ENCODE assay signal across 28 cellular contexts in genomic region chr17:28421775-28422305, GRCh38. TPM values are rescaled to one million over a fixed set of nuclear protein-coding genes. Genes with fewer than 3 reads are reported as not detected.
"Had no signal": no experiment of that assay in that cellular context is flagged by ENCODE, and none has a peak within 500 bp of the region (broad histone marks: within the 10 kb centered on the region; RNA-seq: fewer than 3 reads in every experiment).

No MANE protein-coding gene starts in this region.

- H3K4me1 ChIP-seq: adrenal gland, ascending aorta, sigmoid colon, testis had no signal

- H3K4me2 ChIP-seq: smooth muscle cell had no signal

- H3K27ac ChIP-seq: adrenal gland, ascending aorta, brain microvascular endothelial cell, left ventricle myocardium inferior, sigmoid colon, testis, upper lobe of left lung had no signal

- H3K36me3 ChIP-seq: adrenal gland, ascending aorta, brain microvascular endothelial cell, left ventricle myocardium inferior, sigmoid colon, upper lobe of left lung had no signal

- H3K4me3 ChIP-seq: adrenal gland, ascending aorta, left ventricle myocardium inferior, sigmoid colon, smooth muscle cell, testis, upper lobe of left lung had no signal

- DNase-seq: activated naive CD4-positive, alpha-beta T cell; activated T-cell treated with anti-CD3 and anti-CD28 coated beads, Interleukin-2, amount 50 U/mL, for 1 hour; adrenal gland; brain microvascular endothelial cell; central memory CD4-positive, alpha-beta T cell; dermis blood vessel endothelial cell; effector CD8-positive, alpha-beta T cell; erythroblast; foreskin fibroblast; immature natural killer cell; left ventricle myocardium inferior; midbrain; retina; sigmoid colon; stimulated activated CD4-positive, alpha-beta T cell treated with anti-CD3 and anti-CD28 coated beads, Interleukin-15, amount 100 ng/mL, for 24 hours; stimulated activated naive CD4-positive, alpha-beta T cell; T-helper 9 cell; testis had no signal

- H3K9me3 ChIP-seq: adrenal gland, ascending aorta, left ventricle myocardium inferior, sigmoid colon, testis, upper lobe of left lung had no signal

- ATAC-seq: natural killer cell treated with Interleukin-12 subunit alpha and Interleukin-12 subunit beta and Interleukin-15 and Interleukin-18, amount 100 ng/mL, for 72 hours had no signal

- H3K27me3 ChIP-seq: ascending aorta, brain microvascular endothelial cell, testis, upper lobe of left lung had no signal

RNA-seq across cellular contexts. Expression of gene SLC13A2, which starts 51.6 kb away (rescaled TPM):
- total RNA-seq: activated T-helper 2 cell treated with anti-CD3 and anti-CD28 coated beads, Interferon-gamma antibody, Interleukin-2, Interleukin-4, amounts not matched to agents 10 μg/mL and 5 μg/mL and 100 μg/mL, durations not matched to agents 14 hours and 24 hours and 36 hours; adrenal gland; ascending aorta; dermis blood vessel endothelial cell; fibroblast of lung; glomerular endothelial cell; kidney epithelial cell; left ventricle myocardium inferior; natural killer cell treated with Interleukin-12 subunit alpha and Interleukin-12 subunit beta and Interleukin-15 and Interleukin-18, amount 100 ng/mL, for 72 hours; osteocyte; smooth muscle cell had no signal

RNA-seq across cellular contexts. Expression of gene VTN, which starts 51.7 kb away (rescaled TPM):
- total RNA-seq: glomerular endothelial cell, kidney epithelial cell had no signal

RNA-seq across cellular contexts. Expression of gene SEBOX, which starts 56.8 kb away (rescaled TPM):
- total RNA-seq: activated T-helper 2 cell treated with anti-CD3 and anti-CD28 coated beads, Interferon-gamma antibody, Interleukin-2, Interleukin-4, amounts not matched to agents 10 μg/mL and 5 μg/mL and 100 μg/mL, durations not matched to agents 14 hours and 24 hours and 36 hours; adrenal gland; ascending aorta; dermis blood vessel endothelial cell; fibroblast of lung; glomerular endothelial cell; kidney epithelial cell; left ventricle myocardium inferior; natural killer cell treated with Interleukin-12 subunit alpha and Interleukin-12 subunit beta and Interleukin-15 and Interleukin-18, amount 100 ng/mL, for 72 hours; osteocyte; progenitor cell of endocrine pancreas; sigmoid colon; smooth muscle cell; testis; upper lobe of left lung had no signal
